In genomic region chr5:157350939-157351338, GRCh38 we compare ENCODE assay signal across 13 cellular contexts.
A peak's percentile ranks its signal among the peaks of the same experiment; 100 is the strongest.
DNase-seq lines count a peak whose midpoint lies in the region; ATAC-seq and TF ChIP-seq lines count a peak whose summit lies in the region.
"Had no signal": no experiment of that assay in that cellular context is flagged by ENCODE, and none has a peak within 500 bp of the region (broad histone marks: within the 10 kb centered on the region; RNA-seq: fewer than 3 reads in every experiment).

No MANE protein-coding gene starts in this region.

- TF ChIP-seq CTCF in nephron (IDR thresholded peaks at IDR 0.05; ENCODE audit: unreplicated experiment in 3 of 3) = no peak

- intact Hi-C loops in activated CD4-positive, alpha-beta T cell treated with anti-CD3 and anti-CD28 coated beads for 36 hours (cut with DNase I, micrococcal nuclease) = loop anchor here (1.0 to 5.0 kb wide), 8 partner anchors 113 to 380 kb away; partner anchors contain the start of gene THG1L (in 1 of the 2)

- H3K4me1 Mint-ChIP-seq in activated CD4-positive, alpha-beta T cell treated with anti-CD3 and anti-CD28 coated beads for 36 hours = peaks cover 63% of the 10 kb centered on the region
- H3K4me1 Mint-ChIP-seq in T-helper 2 cell treated with Interferon-gamma antibody and Interleukin-4, amounts not matched to agents 5 μg/mL and 100 μg/mL, for 36 hours (ENCODE audit: low read depth) = peaks cover 17% of the 10 kb centered on the region
- H3K4me1 Mint-ChIP-seq in nephron = peaks cover 5% of the 10 kb centered on the region

- DNase-seq in activated CD4-positive, alpha-beta T cell treated with anti-CD3 and anti-CD28 coated beads for 36 hours = no peak
- no peak for DNase-seq in activated CD4-positive, alpha-beta T cell treated with anti-CD3 and anti-CD28 coated beads for 48 hours
- peak; percentile 44 for DNase-seq in T-helper 2 cell treated with Interferon-gamma antibody and Interleukin-4, amounts not matched to agents 5 μg/mL and 100 μg/mL, for 36 hours (ENCODE audit: low spot score)
- DNase-seq in T-helper 9 cell = no peak
- DNase-seq in MG63 = no peak
- DNase-seq in globus pallidus (ENCODE audit: low spot score) = no peak
- DNase-seq: 8988T, Kasumi-1, mammary epithelial cell, PC-3, trophoblast cell had no signal

- no peak overlapping the region for H3K4me3 ChIP-seq in MG63

- peaks cover 5% of the 10 kb centered on the region; the same call in 1 of the 2 replicates for H3K27me3 ChIP-seq in MG63

- CTCF ChIA-PET in activated CD4-positive, alpha-beta T cell treated with anti-CD3 and anti-CD28 coated beads for 36 hours (lab: Charles Lee) = interaction anchor here (0.7 to 1.6 kb wide), 6 partner anchors 8 to 245 kb away, joined by 3 to 13 read pairs (median 4); no protein-coding TSS in a partner anchor

- H3K4me3 Mint-ChIP-seq in activated CD4-positive, alpha-beta T cell treated with anti-CD3 and anti-CD28 coated beads for 36 hours = no peak overlapping the region
- no peak overlapping the region for H3K4me3 Mint-ChIP-seq in T-helper 2 cell treated with Interferon-gamma antibody and Interleukin-4, amounts not matched to agents 5 μg/mL and 100 μg/mL, for 36 hours
- no peak overlapping the region for H3K4me3 Mint-ChIP-seq in nephron

- peaks cover 81% of the 10 kb centered on the region for H3K36me3 Mint-ChIP-seq in activated CD4-positive, alpha-beta T cell treated with anti-CD3 and anti-CD28 coated beads for 36 hours (ENCODE audit: low read depth)
- peaks cover 69% of the 10 kb centered on the region for H3K36me3 Mint-ChIP-seq in T-helper 2 cell treated with Interferon-gamma antibody and Interleukin-4, amounts not matched to agents 5 μg/mL and 100 μg/mL, for 36 hours (ENCODE audit: low read depth)
- H3K36me3 Mint-ChIP-seq in nephron (ENCODE audit: low read depth) = peaks cover 14% of the 10 kb centered on the region

- H3K9me3 Mint-ChIP-seq in activated CD4-positive, alpha-beta T cell treated with anti-CD3 and anti-CD28 coated beads for 36 hours (ENCODE audit: low read depth) = no peaks in the 10 kb centered on the region
- H3K9me3 Mint-ChIP-seq in T-helper 2 cell treated with Interferon-gamma antibody and Interleukin-4, amounts not matched to agents 5 μg/mL and 100 μg/mL, for 36 hours = no peaks in the 10 kb centered on the region
- peaks cover 4% of the 10 kb centered on the region for H3K9me3 Mint-ChIP-seq in nephron

- no peaks in the 10 kb centered on the region for H3K9me3 ChIP-seq in MG63

- no peaks in the 10 kb centered on the region for H3K36me3 ChIP-seq in MG63

- POLR2A ChIA-PET in activated CD4-positive, alpha-beta T cell treated with anti-CD3 and anti-CD28 coated beads for 36 hours (lab: Charles Lee) = interaction anchor here (0.7 to 1.7 kb wide), 7 partner anchors 9 to 132 kb away, joined by 3 to 7 read pairs (median 5); partner anchors contain the start of gene NIPAL4

- peak; percentile 85 for ATAC-seq in activated CD4-positive, alpha-beta T cell treated with anti-CD3 and anti-CD28 coated beads for 36 hours
- peak; percentile 66 for ATAC-seq in GM21619 (IDR thresholded peaks at IDR 0.05; ENCODE audit: unreplicated experiment)
- ATAC-seq: PC-3 had no signal

- peak overlapping the region; percentile 81 for H3K27ac Mint-ChIP-seq in activated CD4-positive, alpha-beta T cell treated with anti-CD3 and anti-CD28 coated beads for 36 hours
- H3K27ac Mint-ChIP-seq in T-helper 2 cell treated with Interferon-gamma antibody and Interleukin-4, amounts not matched to agents 5 μg/mL and 100 μg/mL, for 36 hours = peak overlapping the region; percentile 46
- peak overlapping the region; percentile 40 to 93 (median 91) for H3K27ac Mint-ChIP-seq in nephron

- no peaks in the 10 kb centered on the region for H3K27me3 Mint-ChIP-seq in activated CD4-positive, alpha-beta T cell treated with anti-CD3 and anti-CD28 coated beads for 36 hours
- H3K27me3 Mint-ChIP-seq in T-helper 2 cell treated with Interferon-gamma antibody and Interleukin-4, amounts not matched to agents 5 μg/mL and 100 μg/mL, for 36 hours (ENCODE audit: low read depth) = no peaks in the 10 kb centered on the region
- no peaks in the 10 kb centered on the region for H3K27me3 Mint-ChIP-seq in nephron (ENCODE audit: low read depth)
